ENCODE assay signal across 1 cellular context in genomic region chr3:42652611-42653302, GRCh38.
TF ChIP-seq lines count a peak whose summit lies in the region.

No MANE protein-coding gene starts in this region.

TF ChIP-seq in HepG2, 621 proteins besides CTCF, POLR2A, EP300 and RAD21:
- no peak for TF ChIP-seq E2F5 (CRISPR knock-in tag; conservative IDR thresholded peaks at IDR 0.05)
- TF ChIP-seq PRDM15 (CRISPR knock-in tag; IDR thresholded peaks at IDR 0.05), result no peak
- TF ChIP-seq ZNF598 (CRISPR knock-in tag; IDR thresholded peaks at IDR 0.05; ENCODE audit: borderline replicate concordance), result 0 out of 2 replicates have a peak, but pooled peaks have one; percentile 59
- no peak for TF ChIP-seq HOXD1 (CRISPR knock-in tag; IDR thresholded peaks at IDR 0.05)
- TF ChIP-seq HNF4A (CRISPR knock-in tag; IDR thresholded peaks at IDR 0.05), result no peak
- peak; percentile 54 for TF ChIP-seq POLR2G (IDR thresholded peaks at IDR 0.05; ENCODE audit: low read depth, low read length)
- TF ChIP-seq HDAC1 (CRISPR knock-in tag; IDR thresholded peaks at IDR 0.05), result peak; percentile 51; the same call in 1 of the 2 replicates
- 0 out of 2 replicates have a peak, but pooled peaks have one; percentile 4 for TF ChIP-seq ZFY (CRISPR knock-in tag; IDR thresholded peaks at IDR 0.05)
- no peak for TF ChIP-seq CREB1 (IDR thresholded peaks at IDR 0.05)
- no peak for TF ChIP-seq CREB1 (CRISPR knock-in tag; IDR thresholded peaks at IDR 0.05)
- TF ChIP-seq FOSL2 (CRISPR knock-in tag; IDR thresholded peaks at IDR 0.05), result peak; percentile 48; the same call in 1 of the 2 replicates
- TF ChIP-seq ELF3 (CRISPR knock-in tag; IDR thresholded peaks at IDR 0.05), result peak; percentile 82
- peak; percentile 14; the same call in 1 of the 2 replicates for TF ChIP-seq ETV5 (CRISPR knock-in tag; IDR thresholded peaks at IDR 0.05; ENCODE audit: borderline replicate concordance)
- TF ChIP-seq SAP130 (CRISPR knock-in tag; IDR thresholded peaks at IDR 0.05; ENCODE audit: low read depth), result peak; percentile 51
- TF ChIP-seq ZNF350 (CRISPR knock-in tag; IDR thresholded peaks at IDR 0.05; ENCODE audit: borderline replicate concordance, low read depth), result no peak
- TF ChIP-seq HIVEP1 (CRISPR knock-in tag; IDR thresholded peaks at IDR 0.05), result 0 out of 2 replicates have a peak, but pooled peaks have one; percentile 34
- TF ChIP-seq DPF2 (CRISPR knock-in tag; IDR thresholded peaks at IDR 0.05; ENCODE audit: borderline replicate concordance, low read depth), result no peak
- TF ChIP-seq ZBTB7B (CRISPR knock-in tag; IDR thresholded peaks at IDR 0.05), result no peak
- TF ChIP-seq KDM5B (CRISPR knock-in tag; IDR thresholded peaks at IDR 0.05; ENCODE audit: borderline replicate concordance), result peak; percentile 16; the same call in 1 of the 2 replicates
- peak; percentile 16; the same call in 1 of the 2 replicates for TF ChIP-seq RARA (CRISPR knock-in tag; IDR thresholded peaks at IDR 0.05)
- TF ChIP-seq, protein P1, sequence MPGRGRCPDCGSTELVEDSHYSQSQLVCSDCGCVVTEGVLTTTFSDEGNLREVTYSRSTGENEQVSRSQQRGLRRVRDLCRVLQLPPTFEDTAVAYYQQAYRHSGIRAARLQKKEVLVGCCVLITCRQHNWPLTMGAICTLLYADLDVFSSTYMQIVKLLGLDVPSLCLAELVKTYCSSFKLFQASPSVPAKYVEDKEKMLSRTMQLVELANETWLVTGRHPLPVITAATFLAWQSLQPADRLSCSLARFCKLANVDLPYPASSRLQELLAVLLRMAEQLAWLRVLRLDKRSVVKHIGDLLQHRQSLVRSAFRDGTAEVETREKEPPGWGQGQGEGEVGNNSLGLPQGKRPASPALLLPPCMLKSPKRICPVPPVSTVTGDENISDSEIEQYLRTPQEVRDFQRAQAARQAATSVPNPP (CRISPR knock-in tag; IDR thresholded peaks at IDR 0.05), result no peak
- no peak for TF ChIP-seq SOX6 (IDR thresholded peaks at IDR 0.05)
- TF ChIP-seq SOX6 (CRISPR knock-in tag; IDR thresholded peaks at IDR 0.05), result 0 out of 2 replicates have a peak, but pooled peaks have one; percentile 17
- TF ChIP-seq GATAD1 (CRISPR knock-in tag; IDR thresholded peaks at IDR 0.05), result no peak
- TF ChIP-seq ZNF792 (CRISPR knock-in tag; IDR thresholded peaks at IDR 0.05), result no peak
- TF ChIP-seq ELF1 (CRISPR knock-in tag; IDR thresholded peaks at IDR 0.05), result peak; percentile 46; the same call in 1 of the 2 replicates
- TF ChIP-seq ZNF709 (CRISPR knock-in tag; IDR thresholded peaks at IDR 0.05), result no peak
- TF ChIP-seq AGO2 (optimal IDR thresholded peaks at IDR 0.05; ENCODE audit: low read depth, low read length), result no peak
- TF ChIP-seq, protein P2, sequence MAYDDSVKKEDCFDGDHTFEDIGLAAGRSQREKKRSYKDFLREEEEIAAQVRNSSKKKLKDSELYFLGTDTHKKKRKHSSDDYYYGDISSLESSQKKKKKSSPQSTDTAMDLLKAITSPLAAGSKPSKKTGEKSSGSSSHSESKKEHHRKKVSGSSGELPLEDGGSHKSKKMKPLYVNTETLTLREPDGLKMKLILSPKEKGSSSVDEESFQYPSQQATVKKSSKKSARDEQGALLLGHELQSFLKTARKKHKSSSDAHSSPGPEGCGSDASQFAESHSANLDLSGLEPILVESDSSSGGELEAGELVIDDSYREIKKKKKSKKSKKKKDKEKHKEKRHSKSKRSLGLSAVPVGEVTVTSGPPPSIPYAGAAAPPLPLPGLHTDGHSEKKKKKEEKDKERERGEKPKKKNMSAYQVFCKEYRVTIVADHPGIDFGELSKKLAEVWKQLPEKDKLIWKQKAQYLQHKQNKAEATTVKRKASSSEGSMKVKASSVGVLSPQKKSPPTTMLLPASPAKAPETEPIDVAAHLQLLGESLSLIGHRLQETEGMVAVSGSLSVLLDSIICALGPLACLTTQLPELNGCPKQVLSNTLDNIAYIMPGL (CRISPR knock-in tag; IDR thresholded peaks at IDR 0.05; ENCODE audit: borderline replicate concordance in 1 of 2, low read depth in 1 of 2), result peak in 1 of 2 experiments; percentile 37; a peak in 1 of 4 replicates
- TF ChIP-seq IRX3 (CRISPR knock-in tag; IDR thresholded peaks at IDR 0.05; ENCODE audit: borderline replicate concordance, low read depth), result no peak
- TF ChIP-seq MED1 (CRISPR knock-in tag; IDR thresholded peaks at IDR 0.05), result no peak
- 0 out of 2 replicates have a peak, but pooled peaks have one; percentile 21 for TF ChIP-seq ZMYM3 (CRISPR knock-in tag; IDR thresholded peaks at IDR 0.05)
- TF ChIP-seq ZNF33B (CRISPR knock-in tag; IDR thresholded peaks at IDR 0.05), result no peak
- TF ChIP-seq ZNF629 (CRISPR knock-in tag; conservative IDR thresholded peaks at IDR 0.05), result peak; percentile 77
- TF ChIP-seq ZNF547 (CRISPR knock-in tag; IDR thresholded peaks at IDR 0.05), result no peak
